28 cellular contexts compared by ENCODE assay signal in the genomic region with DNA sequence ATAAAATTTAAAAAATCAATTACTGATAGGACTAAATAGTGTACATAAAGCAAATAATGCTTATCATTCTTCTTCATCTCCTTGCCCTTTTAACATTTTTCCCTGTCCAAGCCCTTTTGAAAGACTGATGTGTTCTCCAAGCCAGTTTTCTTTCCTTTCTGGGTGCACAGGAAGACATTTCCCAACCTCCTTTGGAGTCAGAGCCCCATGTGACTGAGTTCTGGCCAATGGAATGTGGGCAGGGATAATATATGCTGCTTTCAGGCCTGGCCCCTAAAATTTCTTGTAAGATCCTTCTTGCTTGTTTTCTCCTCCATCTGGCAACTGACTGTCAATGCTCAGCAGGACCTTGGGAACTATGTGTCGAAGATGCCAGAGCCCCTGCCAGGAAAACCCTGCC.
"Had no signal": no experiment of that assay in that cellular context is flagged by ENCODE, and none has a peak within 500 bp of the region (broad histone marks: within the 10 kb centered on the region; RNA-seq: fewer than 3 reads in every experiment).

No MANE protein-coding gene starts in this region.

- H3K4me3 ChIP-seq: ascending aorta, coronary artery, esophagus squamous epithelium, gastrocnemius medialis, heart left ventricle had no signal

- H3K9me3 ChIP-seq: ascending aorta, esophagus squamous epithelium, gastrocnemius medialis, heart left ventricle had no signal

- H3K4me1 ChIP-seq: ascending aorta, esophagus squamous epithelium, gastrocnemius medialis had no signal

- H3K27ac ChIP-seq: ascending aorta, coronary artery, epithelial cell of prostate, esophagus squamous epithelium, gastrocnemius medialis, heart left ventricle, WERI-Rb-1 had no signal

- H3K27me3 ChIP-seq: ascending aorta had no signal

- DNase-seq: activated CD4-positive, alpha-beta memory T cell treated with anti-CD3 and anti-CD28 coated beads for 36 hours; activated CD4-positive, alpha-beta T cell treated with anti-CD3 and anti-CD28 coated beads for 36 hours; activated CD4-positive, alpha-beta T cell treated with anti-CD3 and anti-CD28 coated beads, Interleukin-2, amount 10 ng/mL, durations not matched to agents 24 days and 14 days; activated CD4-positive, CD25-positive, alpha-beta regulatory T cell; activated CD4-positive, CD25-positive, alpha-beta regulatory T cell treated with anti-CD3 and anti-CD28 coated beads, Interleukin-2, amount 50 U/mL, for 72 hours; activated CD8-positive, alpha-beta memory T cell treated with anti-CD3 and anti-CD28 coated beads, Interleukin-2, amount 10 ng/mL, durations not matched to agents 7 days and 5 days; activated CD8-positive, alpha-beta memory T cell treated with anti-CD3 and anti-CD28 coated beads, Interleukin-2, amount 50 U/mL, for 4 hours; activated CD8-positive, alpha-beta T cell treated with anti-CD3 and anti-CD28 coated beads, Interleukin-2, amount 10 ng/mL, durations not matched to agents 7 days and 5 days; activated gamma-delta T cell; activated naive CD4-positive, alpha-beta T cell; activated naive CD4-positive, alpha-beta T cell treated with anti-CD3 and anti-CD28 coated beads, Interleukin-2, amount 10 ng/mL, durations not matched to agents 7 days and 5 days; activated naive CD8-positive, alpha-beta T cell treated with anti-CD3 and anti-CD28 coated beads, Interleukin-2, amount 10 ng/mL, durations not matched to agents 7 days and 5 days; activated T-cell treated with anti-CD3 and anti-CD28 coated beads, Interleukin-2, amount 50 U/mL, for 1 hour; activated T-cell treated with anti-CD3 and anti-CD28 coated beads, Interleukin-2, amount 50 U/mL, for 48 hours; dermis blood vessel endothelial cell; effector CD8-positive, alpha-beta T cell; esophagus squamous epithelium; foreskin fibroblast; gastrocnemius medialis; glutamatergic neuron; heart left ventricle; T-helper 1 cell; T-helper 17 cell; T1000 had no signal

- H3K36me3 ChIP-seq: ascending aorta, esophagus squamous epithelium, gastrocnemius medialis, heart left ventricle, WERI-Rb-1 had no signal
